ENCODE assay signal across 1 cellular context in genomic region chr17:31489295-31490018, GRCh38.
TF ChIP-seq lines count a peak whose summit lies in the region.

No MANE protein-coding gene starts in this region.

TF ChIP-seq in HepG2, 621 proteins besides CTCF, POLR2A, EP300 and RAD21 (continued from another document and continues in another):
- TF ChIP-seq TIGD3 (CRISPR knock-in tag; IDR thresholded peaks at IDR 0.05; ENCODE audit: borderline replicate concordance) (no peak), SOX13 (IDR thresholded peaks at IDR 0.05) (no peak), SOX13 (CRISPR knock-in tag; conservative IDR thresholded peaks at IDR 0.05 in 1 of 2, IDR thresholded peaks at IDR 0.05 in 1 of 2) (no peak; a peak in 1 of 4 replicates), HOMEZ (CRISPR knock-in tag; IDR thresholded peaks at IDR 0.05; ENCODE audit: low read depth) (no peak), ZNF850 (CRISPR knock-in tag; conservative IDR thresholded peaks at IDR 0.05) (no peak), GRHL1 (CRISPR knock-in tag; conservative IDR thresholded peaks at IDR 0.05) (no peak), SP4 (CRISPR knock-in tag; IDR thresholded peaks at IDR 0.05) (peak; percentile 38; the same call in 1 of the 2 replicates), IKZF1 (IDR thresholded peaks at IDR 0.05) (no peak), TBL1XR1 (IDR thresholded peaks at IDR 0.05; ENCODE audit: borderline replicate concordance, low read length, partially characterized antibody) (no peak), THRA (CRISPR knock-in tag; IDR thresholded peaks at IDR 0.05; ENCODE audit: borderline replicate concordance) (no peak), SOX6 (IDR thresholded peaks at IDR 0.05) (no peak), SOX6 (CRISPR knock-in tag; IDR thresholded peaks at IDR 0.05) (peak; percentile 18; the same call in 1 of the 2 replicates), ZFX (CRISPR knock-in tag; IDR thresholded peaks at IDR 0.05; ENCODE audit: low read depth) (peak; percentile 65; the same call in 1 of the 2 replicates), SAP130 (CRISPR knock-in tag; IDR thresholded peaks at IDR 0.05; ENCODE audit: low read depth) (peak; percentile 83), FOXM1 (CRISPR knock-in tag; IDR thresholded peaks at IDR 0.05) (no peak), ZNF550 (CRISPR knock-in tag; IDR thresholded peaks at IDR 0.05; ENCODE audit: borderline replicate concordance) (no peak), TAF1 (CRISPR knock-in tag; IDR thresholded peaks at IDR 0.05) (0 out of 2 replicates have a peak, but pooled peaks have one; percentile 23), ZFP41 (CRISPR knock-in tag; IDR thresholded peaks at IDR 0.05; ENCODE audit: borderline replicate concordance) (no peak), ATF7-NPFF (CRISPR knock-in tag; IDR thresholded peaks at IDR 0.05; ENCODE audit: low read depth) (no peak), CENPT (CRISPR knock-in tag; IDR thresholded peaks at IDR 0.05; ENCODE audit: low read depth) (no peak), ZNF326 (CRISPR knock-in tag; IDR thresholded peaks at IDR 0.05; ENCODE audit: borderline replicate concordance) (no peak), POLR2G (IDR thresholded peaks at IDR 0.05; ENCODE audit: low read depth, low read length) (peak; percentile 52), ZNF20 (CRISPR knock-in tag; IDR thresholded peaks at IDR 0.05) (no peak), ATM (IDR thresholded peaks at IDR 0.05; ENCODE audit: borderline replicate concordance) (no peak), KAT7 (CRISPR knock-in tag; IDR thresholded peaks at IDR 0.05; ENCODE audit: borderline replicate concordance) (no peak), LCORL (IDR thresholded peaks at IDR 0.05) (no peak), LCORL (CRISPR knock-in tag; IDR thresholded peaks at IDR 0.05) (peak; percentile 65; the same call in 1 of the 2 replicates), ZBTB33 (CRISPR knock-in tag; IDR thresholded peaks at IDR 0.05) (no peak), NFATC3 (CRISPR knock-in tag; IDR thresholded peaks at IDR 0.05) (no peak), TFE3 (CRISPR knock-in tag; IDR thresholded peaks at IDR 0.05) (no peak), CHD4 (IDR thresholded peaks at IDR 0.05; ENCODE audit: borderline replicate concordance, low read length) (no peak), ISL2 (CRISPR knock-in tag; IDR thresholded peaks at IDR 0.05) (0 out of 2 replicates have a peak, but pooled peaks have one; percentile 21), KLF12 (CRISPR knock-in tag; IDR thresholded peaks at IDR 0.05; ENCODE audit: borderline replicate concordance) (0 out of 2 replicates have a peak, but pooled peaks have one; percentile 25), PTBP1 (IDR thresholded peaks at IDR 0.05; ENCODE audit: low read depth, low read length, poor library complexity, severe bottlenecking) (no peak), ARID5B (CRISPR knock-in tag; IDR thresholded peaks at IDR 0.05) (peak; percentile 40; the same call in 1 of the 2 replicates), ZNF646 (CRISPR knock-in tag; IDR thresholded peaks at IDR 0.05) (no peak), ZFP62 (CRISPR knock-in tag; IDR thresholded peaks at IDR 0.05) (no peak), ZNF34 (CRISPR knock-in tag; IDR thresholded peaks at IDR 0.05; ENCODE audit: borderline replicate concordance) (0 out of 2 replicates have a peak, but pooled peaks have one; percentile 17)
